In the genomic region with DNA sequence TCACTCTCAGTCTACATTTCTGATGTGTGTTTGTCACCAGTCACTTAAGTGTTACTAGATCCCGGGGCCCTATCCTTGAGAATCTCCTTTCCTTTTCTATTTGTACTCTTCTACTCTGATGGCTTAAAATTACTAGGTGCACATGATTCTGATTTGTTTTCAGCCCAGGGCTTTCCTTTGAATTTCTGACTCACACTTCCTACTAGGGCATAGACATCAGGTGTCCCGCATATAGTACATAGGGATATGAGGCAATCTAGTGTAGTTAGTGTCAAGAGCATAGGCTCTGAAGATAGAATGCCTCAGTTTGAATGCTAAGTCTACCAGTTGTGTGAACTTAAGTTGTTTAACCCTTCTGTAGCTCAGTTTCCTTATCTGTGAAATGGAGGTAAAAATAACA, we compare ENCODE assay signal across 19 cellular contexts. TPM values are rescaled to one million over a fixed set of nuclear protein-coding genes. Genes with fewer than 3 reads are reported as not detected.
DNase-seq lines count a peak whose midpoint lies in the region; ATAC-seq, FAIRE-seq and TF ChIP-seq lines count a peak whose summit lies in the region.
"Had no signal": no experiment of that assay in that cellular context is flagged by ENCODE, and none has a peak within 500 bp of the region (broad histone marks: within the 10 kb centered on the region; RNA-seq: fewer than 3 reads in every experiment).

No MANE protein-coding gene starts in this region.

- H3K4me2 ChIP-seq in DND-41 (ENCODE audit: insufficient read depth, low read length) (no peak overlapping the region), K562 (ENCODE audit: insufficient read depth, low read length) (no peak overlapping the region)
- H3K4me2 ChIP-seq: BLaER1 had no signal

- POLR2A ChIA-PET in K562 (lab: Yijun Ruan, JAX), result no interaction called here
- POLR2A ChIA-PET in naive thymus-derived CD8-positive, alpha-beta T cell (lab: Charles Lee), result interaction anchor here (1.1 to 1.9 kb wide), 2 partner anchors 11 to 51 kb away, joined by 3 to 6 read pairs; no protein-coding TSS in a partner anchor

- peak overlapping the region in 9 of 10 donors; percentile 2 to 76 (median 37) for H3K27ac Mint-ChIP-seq in naive thymus-derived CD8-positive, alpha-beta T cell
- H3K27ac Mint-ChIP-seq: activated B cell treated with CpG ODN at 0.5 μM for 24 hours; effector memory CD8-positive, alpha-beta T cell had no signal

- H3K9me3 ChIP-seq in DND-41 (ENCODE audit: insufficient read depth, low read length, severe bottlenecking), result no peaks in the 10 kb centered on the region
- no peaks in the 10 kb centered on the region for H3K9me3 ChIP-seq in K562 (replicated peaks; ENCODE audit: control insufficient read depth, insufficient read depth, low read depth, low read length)
- H3K9me3 ChIP-seq in uterus, result no peaks in the 10 kb centered on the region
- H3K9me3 ChIP-seq: BLaER1, ovary, spleen had no signal

- no peak overlapping the region; the same call in 1 of the 2 replicates for H3K27ac ChIP-seq in DND-41 (ENCODE audit: low read length)
- H3K27ac ChIP-seq in K562 (ENCODE audit: extremely low read depth, low read depth, low read length), result no peak overlapping the region
- no peak overlapping the region for H3K27ac ChIP-seq in uterus
- H3K27ac ChIP-seq: BLaER1, brain microvascular endothelial cell, ovary, spleen had no signal

- in situ Hi-C loops in K562 (cut with MboI), result no loop called here

- BruUV-seq in K562 (replicated peaks; lab: Mats Ljungman, UMichigan), result no TSS peak

- no peaks in the 10 kb centered on the region for H3K9me3 Mint-ChIP-seq in naive thymus-derived CD8-positive, alpha-beta T cell
- H3K9me3 Mint-ChIP-seq: activated B cell treated with CpG ODN at 0.5 μM for 24 hours; effector memory CD8-positive, alpha-beta T cell had no signal

- no peak for FAIRE-seq in K562 (lab: Jason Lieb, UNC)
- FAIRE-seq in frontal cortex (lab: Jason Lieb, UNC), result no peak
- FAIRE-seq: kidney had no signal

- H3K4me3 ChIP-seq in DND-41 (ENCODE audit: low read depth in 1 of 2, low read length in 2 of 2), result no peak overlapping the region
- H3K4me3 ChIP-seq in K562, result no peak overlapping the region
- no peak overlapping the region for H3K4me3 ChIP-seq in uterus
- H3K4me3 ChIP-seq: BLaER1, ovary, spleen had no signal

- peak; percentile 58; the same call in 2 of the 3 replicates for ATAC-seq in DND-41 (ENCODE audit: insufficient read depth, low read depth)
- ATAC-seq in K562, result peak; percentile 56
- peak; percentile 62 to 71 for ATAC-seq in naive thymus-derived CD8-positive, alpha-beta T cell
- ATAC-seq in HG03135 (IDR thresholded peaks at IDR 0.05; ENCODE audit: unreplicated experiment), result no peak
- ATAC-seq: effector memory CD8-positive, alpha-beta T cell had no signal

- TF ChIP-seq RAD21 in K562 (CRISPR knock-in tag; conservative IDR thresholded peaks at IDR 0.05 in 1 of 2, IDR thresholded peaks at IDR 0.05 in 1 of 2), result no peak

- no peak for DNase-seq in DND-41
- peak; percentile 54 for DNase-seq in NCI-H2227 (lab: John Stamatoyannopoulos, UW; ENCODE audit: unreplicated experiment)
- no peak for DNase-seq in K562 (ENCODE audit: extremely low read depth in 1 of 4, low spot score in 3 of 4)
- DNase-seq in naive thymus-derived CD8-positive, alpha-beta T cell, result no peak
- no peak for DNase-seq in frontal cortex (ENCODE audit: low spot score in 2 of 2)
- DNase-seq in uterus, result no peak
- DNase-seq: activated B cell treated with CpG ODN at 0.5 μM for 24 hours; brain microvascular endothelial cell; effector memory CD8-positive, alpha-beta T cell; H7; head of caudate nucleus; KBM-7; kidney; NCI-H446 treated with DMSO at 0.1 percent for 48 hours; ovary; spleen had no signal

- H3K9ac ChIP-seq in DND-41 (ENCODE audit: low read depth, low read length), result no peak overlapping the region
- no peak overlapping the region for H3K9ac ChIP-seq in K562 (ENCODE audit: insufficient read depth in 1 of 2, low read depth in 2 of 2, low read length in 2 of 2)
- H3K9ac ChIP-seq: BLaER1 had no signal

- no peak for TF ChIP-seq POLR2A in K562 (conservative IDR thresholded peaks at IDR 0.05)
- TF ChIP-seq POLR2A in uterus (IDR thresholded peaks at IDR 0.05), result no peak

- H3K27me3 ChIP-seq in DND-41 (ENCODE audit: insufficient read depth, low read length, poor library complexity), result no peaks in the 10 kb centered on the region
- no peaks in the 10 kb centered on the region for H3K27me3 ChIP-seq in K562 (ENCODE audit: control insufficient read depth in 2 of 2, insufficient read depth in 2 of 2, low read length in 2 of 2)
- H3K27me3 ChIP-seq in uterus, result no peaks in the 10 kb centered on the region
- H3K27me3 ChIP-seq: BLaER1, brain microvascular endothelial cell, ovary, spleen had no signal

- no peaks in the 10 kb centered on the region for H3K27me3 Mint-ChIP-seq in naive thymus-derived CD8-positive, alpha-beta T cell
- H3K27me3 Mint-ChIP-seq: activated B cell treated with CpG ODN at 0.5 μM for 24 hours; effector memory CD8-positive, alpha-beta T cell had no signal

- intact Hi-C loops in K562 (cut with micrococcal nuclease) (no loop called here), uterus (cut with DNase I; ENCODE audit: low total_unique reads) (no loop called here)

- no peaks in the 10 kb centered on the region for H3K9me1 ChIP-seq in K562 (ENCODE audit: control insufficient read depth, insufficient read depth, low read length)

- peaks cover 11 to 29% (median 16%) of the 10 kb centered on the region in 4 donors for H3K4me1 Mint-ChIP-seq in naive thymus-derived CD8-positive, alpha-beta T cell
- H3K4me1 Mint-ChIP-seq: activated B cell treated with CpG ODN at 0.5 μM for 24 hours had no signal

- H4K20me1 ChIP-seq in DND-41 (ENCODE audit: insufficient read depth, low read length), result no peaks in the 10 kb centered on the region
- no peaks in the 10 kb centered on the region for H4K20me1 ChIP-seq in K562 (replicated peaks; ENCODE audit: control insufficient read depth, insufficient read depth, low read length)
- H4K20me1 ChIP-seq: BLaER1 had no signal

- peak overlapping the region in 7 of 10 donors; percentile 8 to 76 (median 37) for H3K4me3 Mint-ChIP-seq in naive thymus-derived CD8-positive, alpha-beta T cell
- H3K4me3 Mint-ChIP-seq: activated B cell treated with CpG ODN at 0.5 μM for 24 hours; effector memory CD8-positive, alpha-beta T cell had no signal

- peaks cover 3% of the 10 kb centered on the region; the same call in 1 of the 2 replicates for H3K4me1 ChIP-seq in DND-41 (ENCODE audit: insufficient read depth, low read length)
- no peaks in the 10 kb centered on the region for H3K4me1 ChIP-seq in K562 (replicated peaks in 1 of 2; ENCODE audit: control insufficient read depth in 2 of 2, insufficient read depth in 2 of 2, low read length in 2 of 2)
- no peaks in the 10 kb centered on the region for H3K4me1 ChIP-seq in uterus
- H3K4me1 ChIP-seq: BLaER1, spleen had no signal

- no peaks in the 10 kb centered on the region for H3K36me3 Mint-ChIP-seq in naive thymus-derived CD8-positive, alpha-beta T cell

- H3K79me2 ChIP-seq in DND-41 (ENCODE audit: insufficient read depth, low read length), result no peaks in the 10 kb centered on the region
- no peaks in the 10 kb centered on the region for H3K79me2 ChIP-seq in K562 (ENCODE audit: control insufficient read depth, insufficient read depth, low read length)

- CTCF ChIA-PET in K562 (lab: Yijun Ruan, JAX; ENCODE audit: low intra/inter-chr PET ratio), result no interaction called here

- TF ChIP-seq CTCF in DND-41 (IDR thresholded peaks at IDR 0.05; ENCODE audit: borderline replicate concordance, extremely low read depth, low read length, poor library complexity, severe bottlenecking) (no peak), K562 (IDR thresholded peaks at IDR 0.05 in 2 of 3, conservative IDR thresholded peaks at IDR 0.05 in 1 of 3; ENCODE audit: insufficient read depth in 2 of 3, low read depth in 1 of 3, low read length in 3 of 3) (no peak), uterus (IDR thresholded peaks at IDR 0.05) (no peak)

- no peak for TF ChIP-seq EP300 in K562 (IDR thresholded peaks at IDR 0.05; ENCODE audit: low read length)

- H3K36me3 ChIP-seq in DND-41 (ENCODE audit: insufficient read depth, low read length), result no peaks in the 10 kb centered on the region
- no peaks in the 10 kb centered on the region for H3K36me3 ChIP-seq in K562 (ENCODE audit: control insufficient read depth, insufficient read depth, low read length)
- no peaks in the 10 kb centered on the region for H3K36me3 ChIP-seq in uterus
- H3K36me3 ChIP-seq: BLaER1, brain microvascular endothelial cell, ovary, spleen had no signal

- H2AFZ ChIP-seq in DND-41 (ENCODE audit: low read depth, low read length), result no peak overlapping the region
- H2AFZ ChIP-seq in K562 (ENCODE audit: low read depth, low read length), result no peak overlapping the region

- 51% methylated on average over 2 of the region's 2 CpGs for whole genome bisulfite sequencing in K562 (ENCODE audit: insufficient coverage, low coverage, missing lambda C conversion rate)

TF ChIP-seq in K562, 482 proteins besides CTCF, POLR2A, EP300 and RAD21:
- TF ChIP-seq KLF16 (IDR thresholded peaks at IDR 0.05) (no peak), CEBPG (CRISPR knock-in tag; IDR thresholded peaks at IDR 0.05) (no peak), CEBPG (tag; conservative IDR thresholded peaks at IDR 0.05 in 1 of 2, IDR thresholded peaks at IDR 0.05 in 1 of 2) (peak in 1 of 2 experiments; percentile 31; a peak in 1 of 4 replicates), TBL1XR1 (IDR thresholded peaks at IDR 0.05; ENCODE audit: low read length in 2 of 2) (no peak)

RNA-seq across cellular contexts. Expression of a gene that starts 49.4 kb away (rescaled TPM):
- total RNA-seq in K562 (2011; cell fraction: chromatin; rRNA removed; ENCODE audit: low replicate concordance), result 0.21 TPM in 1 of 2 replicates, not detected in the other
- total RNA-seq in K562 (2011; cell fraction: nucleolus; rRNA removed), result 0.13 TPM in 1 of 2 replicates, not detected in the other
- total RNA-seq in K562 (2011; cell fraction: nucleoplasm; rRNA removed), result 0.07 and 0.15 TPM in 2 replicates
- 0.12 TPM in 1 of 2 replicates, not detected in the other for total RNA-seq in K562 (2014; rRNA removed)
- 0.29 and 0.41 TPM in 2 replicates for total RNA-seq in K562 (2014; rRNA removed; fragmentation: Illumina TruSeq; extraction: Trizol)
- 0.11 and 0.18 TPM in 2 replicates for total RNA-seq in K562 (2015; rRNA removed; fragmentation: Illumina TruSeq; extraction: Trizol)
- total RNA-seq in K562 (2021), result 0.20 and 0.35 TPM in 2 replicates
- polyA plus RNA-seq in K562 (2011; rRNA removed), result 0.07 and 0.09 TPM in 2 replicates
- 0.01 and 0.03 TPM in 2 replicates for polyA plus RNA-seq in K562 (2011; cell fraction: cytosol; rRNA removed)
- polyA plus RNA-seq in K562 (2011; cell fraction: nucleus; rRNA removed), result not detected in 2 replicates
- 0.08 and 0.10 TPM in 2 replicates for polyA plus RNA-seq in K562 (2012)
- polyA plus RNA-seq in K562 (2014; fragmentation: Illumina TruSeq; extraction: Trizol), result 0.10 and 0.21 TPM in 2 replicates
- polyA plus RNA-seq in K562 (2014; fragmentation: Nextera tagmentation; extraction: Ambion mirVana), result under 1 TPM; 0.20 to 1.00 TPM
- 0.05 and 0.16 TPM in 2 replicates for polyA plus RNA-seq in K562 (2014; rRNA removed)
- polyA minus RNA-seq in K562 (2011; rRNA and poly(A)+ RNA removed), result 0.06 and 0.18 TPM in 2 replicates
- not detected in 2 replicates for polyA minus RNA-seq in K562 (2011; cell fraction: cytosol; rRNA and poly(A)+ RNA removed)
- polyA minus RNA-seq in K562 (2011; cell fraction: nucleus; rRNA and poly(A)+ RNA removed), result 0.13 and 0.22 TPM in 2 replicates
- total RNA-seq in naive thymus-derived CD8-positive, alpha-beta T cell, result 100 to 1,000 TPM; 332 to 337 TPM
- polyA plus RNA-seq in naive thymus-derived CD8-positive, alpha-beta T cell, result 100 to 1,000 TPM; 127 to 241 (median 223) TPM
- 153 TPM for total RNA-seq in frontal cortex
- total RNA-seq in uterus, result 10 to 100 TPM in 1 of 4 donors, under 1 TPM in 1, not detected in 2; 0.12 to 18.5 TPM
- total RNA-seq: activated B cell treated with CpG ODN at 0.5 μM for 24 hours, OCI-LY7 had no signal
